ENCODE assay signal across 8 cellular contexts in genomic region chr14:31025335-31026075, GRCh38. TPM values are rescaled to one million over a fixed set of nuclear protein-coding genes. Genes with fewer than 3 reads are reported as not detected.
DNase-seq lines count a peak whose midpoint lies in the region; ATAC-seq and TF ChIP-seq lines count a peak whose summit lies in the region.

A gene with protein sequence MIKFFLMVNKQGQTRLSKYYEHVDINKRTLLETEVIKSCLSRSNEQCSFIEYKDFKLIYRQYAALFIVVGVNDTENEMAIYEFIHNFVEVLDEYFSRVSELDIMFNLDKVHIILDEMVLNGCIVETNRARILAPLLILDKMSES (plus strand): TSS chr14:31025649. CDS start chr14:31066197, 40,548 bp downstream.

- H3K4me3 ChIP-seq in fibroblast of the aortic adventitia (ENCODE audit: low read depth, low read length) = peak within 1 kb of the TSS; percentile 96

- H3K27ac Mint-ChIP-seq in neural crest cell (ENCODE audit: unreplicated experiment) = peak within 1 kb of the TSS; percentile 94

- TF ChIP-seq CTCF in fibroblast of the aortic adventitia (IDR thresholded peaks at IDR 0.05; ENCODE audit: insufficient read depth, low read length) (no peak), neural crest cell (conservative IDR thresholded peaks at IDR 0.05) (no peak)

- no peaks in the 10 kb centered on the region for H3K9me3 Mint-ChIP-seq in neural crest cell

- H3K27ac ChIP-seq in substantia nigra (ENCODE audit: low read depth, low read length, poor library complexity, severe bottlenecking) = peak within 1 kb of the TSS; percentile 95

- peaks cover 7% of the 10 kb centered on the region for H3K36me3 Mint-ChIP-seq in neural crest cell (ENCODE audit: low read depth)

- no peaks in the 10 kb centered on the region for H3K27me3 Mint-ChIP-seq in neural crest cell (ENCODE audit: low read depth)

- H3K4me1 Mint-ChIP-seq in neural crest cell = peaks cover 37% of the 10 kb centered on the region

- H3K4me3 Mint-ChIP-seq in neural crest cell = peak within 1 kb of the TSS; percentile 94

- peak; percentile 21 for ATAC-seq in HG03175 (IDR thresholded peaks at IDR 0.05; ENCODE audit: unreplicated experiment)

- DNase-seq in DMS 273 (lab: John Stamatoyannopoulos, UW; ENCODE audit: unreplicated experiment) (peak; percentile 76), DMS 273 treated with DMSO at 0.1 percent for 48 hours (lab: John Stamatoyannopoulos, UW) (no peak), RKO (ENCODE audit: low spot score) (peak; percentile 33), fibroblast of the aortic adventitia (ENCODE audit: low read depth) (no peak), neural crest cell (ENCODE audit: low read depth, low spot score) (peak; percentile 45), substantia nigra (lab: John Stamatoyannopoulos, UW) (peak in 45 of 49 donors; percentile 9 to 79 (median 46))
- peak; percentile 35 for DNase-seq in activated T-helper 9 cell treated with anti-CD3 and anti-CD28 coated beads, Interleukin-2, amount 50 U/mL, for 16 hours (ENCODE audit: low read depth)

RNA-seq across cellular contexts. Expression of the gene that starts here (rescaled TPM):
- total RNA-seq in fibroblast of the aortic adventitia (ENCODE audit: low replicate concordance) (4.2 and 7.9 TPM in 2 replicates), neural crest cell (8.0 and 8.6 TPM in 2 replicates)

Comparison
In these comparisons a context has a peak if more than half of its experiments do, and no peak if none do; other contexts are left out.
1. DNase-seq: peak in DMS 273 (single experiment), RKO (single experiment), activated T-helper 9 cell treated with anti-CD3 and anti-CD28 coated beads, Interleukin-2, amount 50 U/mL, for 16 hours (single experiment), neural crest cell (single experiment) and substantia nigra (45 of 49); none in DMS 273 treated with DMSO at 0.1 percent for 48 hours (single experiment) and fibroblast of the aortic adventitia (single experiment).